8 cellular contexts compared by ENCODE assay signal in the genomic region with DNA sequence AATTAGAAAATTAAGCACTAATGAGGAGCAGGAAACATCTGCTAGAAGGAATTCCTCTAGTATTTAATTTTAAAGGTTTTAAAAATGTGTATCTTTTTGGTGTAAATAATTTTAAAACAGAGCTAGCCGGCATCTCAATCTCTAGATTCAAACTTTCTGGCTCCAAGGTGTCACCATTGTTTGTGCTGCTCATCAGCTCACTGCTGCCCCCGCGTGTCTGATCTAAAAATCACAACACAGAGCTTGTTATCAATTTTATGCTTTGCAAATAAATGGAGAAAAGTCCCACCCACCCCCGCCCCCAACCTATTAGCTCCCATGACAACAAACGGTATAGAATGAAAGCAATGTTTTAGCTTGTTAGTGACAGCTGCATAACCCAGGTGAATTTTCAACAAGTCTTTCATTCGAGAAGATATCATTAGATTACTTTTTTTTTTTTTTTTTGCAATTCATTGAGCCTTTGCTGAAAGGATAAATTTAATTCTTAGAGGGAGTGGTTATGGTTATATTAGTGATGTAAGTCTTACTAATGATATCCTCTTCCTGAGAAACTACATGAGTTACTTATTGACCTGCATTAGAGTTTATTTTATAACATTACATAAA. TPM values are rescaled to one million over a fixed set of nuclear protein-coding genes. Genes with fewer than 3 reads are reported as not detected.
DNase-seq lines count a peak whose midpoint lies in the region; ATAC-seq and TF ChIP-seq lines count a peak whose summit lies in the region.

No MANE protein-coding gene starts in this region.

- peaks cover 18% of the 10 kb centered on the region for H3K4me1 Mint-ChIP-seq in activated CD4-positive, alpha-beta T cell treated with anti-CD3 and anti-CD28 coated beads, Interleukin-2, amount 10 ng/mL, durations not matched to agents 7 days and 5 days

- peak; percentile 78 to 81 for TF ChIP-seq RAD21 in liver (IDR thresholded peaks at IDR 0.05)

- 8% methylated on average over 6 of the region's 6 CpGs for WGBS in liver

- TF ChIP-seq CTCF in liver (IDR thresholded peaks at IDR 0.05; ENCODE audit: low read depth, low read length, missing input control): peak; percentile 66

- peak overlapping the region; percentile 96 for H3K27ac Mint-ChIP-seq in activated CD4-positive, alpha-beta T cell treated with anti-CD3 and anti-CD28 coated beads, Interleukin-2, amount 10 ng/mL, durations not matched to agents 7 days and 5 days

- POLR2A ChIA-PET in activated CD4-positive, alpha-beta T cell treated with anti-CD3 and anti-CD28 coated beads, Interleukin-2, amount 10 ng/mL, durations not matched to agents 7 days and 5 days (lab: Charles Lee): interaction anchor here (0.6 to 1.2 kb wide), 6 partner anchors 31 to 518 kb away, joined by 3 to 8 read pairs (median 4); no protein-coding TSS in a partner anchor

- peak overlapping the region; percentile 6 to 14 for H3K27ac ChIP-seq in liver (ENCODE audit: low read depth in 1 of 2, low read length in 2 of 2)

- DNase-seq in DMS114 treated with DMSO at 0.1 percent for 48 hours (lab: John Stamatoyannopoulos, UW; ENCODE audit: unreplicated experiment) (peak; percentile 74), NCI-H524 (lab: John Stamatoyannopoulos, UW) (peak; percentile 92 to 95), dermis blood vessel endothelial cell (peak; percentile 92)
- DNase-seq in activated CD4-positive, alpha-beta T cell treated with anti-CD3 and anti-CD28 coated beads, Interleukin-2, amount 10 ng/mL, durations not matched to agents 7 days and 5 days: peak; percentile 92
- peak; percentile 85 to 93 for DNase-seq in stimulated activated CD4-positive, alpha-beta T cell treated with anti-CD3 and anti-CD28 coated beads, Interleukin-2, amount 100 ng/mL, for 48 hours

- H3K36me3 ChIP-seq in liver (ENCODE audit: control insufficient read depth in 4 of 4, insufficient read depth in 3 of 4, low read depth in 1 of 4, low read length in 3 of 4): no peaks in the 10 kb centered on the region

- ATAC-seq in HG03354 (IDR thresholded peaks at IDR 0.05; ENCODE audit: poor library complexity, severe bottlenecking, unreplicated experiment) (peak; percentile 70), HG02938 (IDR thresholded peaks at IDR 0.05; ENCODE audit: unreplicated experiment) (no peak)

- peak overlapping the region; percentile 59 to 63 (median 62) for H3K4me3 ChIP-seq in liver (ENCODE audit: low read depth in 1 of 3, low read length in 3 of 3)

- H3K36me3 Mint-ChIP-seq in activated CD4-positive, alpha-beta T cell treated with anti-CD3 and anti-CD28 coated beads, Interleukin-2, amount 10 ng/mL, durations not matched to agents 7 days and 5 days (ENCODE audit: low read depth): no peaks in the 10 kb centered on the region

- H3K27me3 Mint-ChIP-seq in activated CD4-positive, alpha-beta T cell treated with anti-CD3 and anti-CD28 coated beads, Interleukin-2, amount 10 ng/mL, durations not matched to agents 7 days and 5 days: peaks cover 16% of the 10 kb centered on the region

- CTCF ChIA-PET in activated CD4-positive, alpha-beta T cell treated with anti-CD3 and anti-CD28 coated beads, Interleukin-2, amount 10 ng/mL, durations not matched to agents 7 days and 5 days (lab: Charles Lee): interaction anchor here (0.5 to 3.5 kb wide), 36 partner anchors 9 to 1129 kb away, joined by 3 to 31 read pairs (median 3); no protein-coding TSS in a partner anchor

- peak overlapping the region in 1 of 2 donors; percentile 74 for H3K9ac ChIP-seq in liver (ENCODE audit: low read depth in 1 of 2, low read length in 2 of 2)

- H3K9me3 Mint-ChIP-seq in activated CD4-positive, alpha-beta T cell treated with anti-CD3 and anti-CD28 coated beads, Interleukin-2, amount 10 ng/mL, durations not matched to agents 7 days and 5 days: no peaks in the 10 kb centered on the region

- no peaks in the 10 kb centered on the region for H3K27me3 ChIP-seq in liver (ENCODE audit: control insufficient read depth in 4 of 4, insufficient read depth in 4 of 4, low read length in 3 of 4)

- peak overlapping the region; percentile 84 for H3K4me3 Mint-ChIP-seq in activated CD4-positive, alpha-beta T cell treated with anti-CD3 and anti-CD28 coated beads, Interleukin-2, amount 10 ng/mL, durations not matched to agents 7 days and 5 days

- H3K9me3 ChIP-seq in liver (ENCODE audit: control insufficient read depth in 4 of 4, low read length in 3 of 4): no peaks in the 10 kb centered on the region

- H3K4me1 ChIP-seq in liver (ENCODE audit: control insufficient read depth in 4 of 4, insufficient read depth in 4 of 4, low read length in 3 of 4): peaks cover 0 to 9% (median 5%) of the 10 kb centered on the region in 4 donors

TF ChIP-seq in liver, 16 proteins besides CTCF, POLR2A, EP300 and RAD21:
- TF ChIP-seq FOXA1 (IDR thresholded peaks at IDR 0.05): no peak
- TF ChIP-seq RXRA (IDR thresholded peaks at IDR 0.05): no peak
- TF ChIP-seq HNF4A (conservative IDR thresholded peaks at IDR 0.05): no peak
- no peak for TF ChIP-seq FOXA2 (IDR thresholded peaks at IDR 0.05)
- TF ChIP-seq, protein P1, sequence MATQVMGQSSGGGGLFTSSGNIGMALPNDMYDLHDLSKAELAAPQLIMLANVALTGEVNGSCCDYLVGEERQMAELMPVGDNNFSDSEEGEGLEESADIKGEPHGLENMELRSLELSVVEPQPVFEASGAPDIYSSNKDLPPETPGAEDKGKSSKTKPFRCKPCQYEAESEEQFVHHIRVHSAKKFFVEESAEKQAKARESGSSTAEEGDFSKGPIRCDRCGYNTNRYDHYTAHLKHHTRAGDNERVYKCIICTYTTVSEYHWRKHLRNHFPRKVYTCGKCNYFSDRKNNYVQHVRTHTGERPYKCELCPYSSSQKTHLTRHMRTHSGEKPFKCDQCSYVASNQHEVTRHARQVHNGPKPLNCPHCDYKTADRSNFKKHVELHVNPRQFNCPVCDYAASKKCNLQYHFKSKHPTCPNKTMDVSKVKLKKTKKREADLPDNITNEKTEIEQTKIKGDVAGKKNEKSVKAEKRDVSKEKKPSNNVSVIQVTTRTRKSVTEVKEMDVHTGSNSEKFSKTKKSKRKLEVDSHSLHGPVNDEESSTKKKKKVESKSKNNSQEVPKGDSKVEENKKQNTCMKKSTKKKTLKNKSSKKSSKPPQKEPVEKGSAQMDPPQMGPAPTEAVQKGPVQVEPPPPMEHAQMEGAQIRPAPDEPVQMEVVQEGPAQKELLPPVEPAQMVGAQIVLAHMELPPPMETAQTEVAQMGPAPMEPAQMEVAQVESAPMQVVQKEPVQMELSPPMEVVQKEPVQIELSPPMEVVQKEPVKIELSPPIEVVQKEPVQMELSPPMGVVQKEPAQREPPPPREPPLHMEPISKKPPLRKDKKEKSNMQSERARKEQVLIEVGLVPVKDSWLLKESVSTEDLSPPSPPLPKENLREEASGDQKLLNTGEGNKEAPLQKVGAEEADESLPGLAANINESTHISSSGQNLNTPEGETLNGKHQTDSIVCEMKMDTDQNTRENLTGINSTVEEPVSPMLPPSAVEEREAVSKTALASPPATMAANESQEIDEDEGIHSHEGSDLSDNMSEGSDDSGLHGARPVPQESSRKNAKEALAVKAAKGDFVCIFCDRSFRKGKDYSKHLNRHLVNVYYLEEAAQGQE (IDR thresholded peaks at IDR 0.05): no peak
- TF ChIP-seq, protein P2, sequence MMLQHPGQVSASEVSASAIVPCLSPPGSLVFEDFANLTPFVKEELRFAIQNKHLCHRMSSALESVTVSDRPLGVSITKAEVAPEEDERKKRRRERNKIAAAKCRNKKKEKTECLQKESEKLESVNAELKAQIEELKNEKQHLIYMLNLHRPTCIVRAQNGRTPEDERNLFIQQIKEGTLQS (IDR thresholded peaks at IDR 0.05): no peak
- TF ChIP-seq EGR1 (IDR thresholded peaks at IDR 0.05; ENCODE audit: low read depth in 2 of 2): no peak
- TF ChIP-seq HNF4G (IDR thresholded peaks at IDR 0.05): no peak
- TF ChIP-seq JUND (IDR thresholded peaks at IDR 0.05): no peak
- TF ChIP-seq, protein P3, sequence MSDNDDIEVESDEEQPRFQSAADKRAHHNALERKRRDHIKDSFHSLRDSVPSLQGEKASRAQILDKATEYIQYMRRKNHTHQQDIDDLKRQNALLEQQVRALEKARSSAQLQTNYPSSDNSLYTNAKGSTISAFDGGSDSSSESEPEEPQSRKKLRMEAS (IDR thresholded peaks at IDR 0.05): no peak

RNA-seq across cellular contexts. Expression of a gene that starts 11.3 kb away (rescaled TPM):
- total RNA-seq in activated CD4-positive, alpha-beta T cell treated with anti-CD3 and anti-CD28 coated beads, Interleukin-2, amount 10 ng/mL, durations not matched to agents 7 days and 5 days: not detected
- total RNA-seq in dermis blood vessel endothelial cell (not detected in 2 replicates), liver (under 1 TPM in 1 of 2 donors, not detected in 1; 0.09 TPM)
- under 1 TPM in 1 of 2 donors, not detected in 1; 0.58 TPM for polyA plus RNA-seq in liver

RNA-seq across cellular contexts. Expression of a gene that starts 29.6 kb away (rescaled TPM):
- total RNA-seq in activated CD4-positive, alpha-beta T cell treated with anti-CD3 and anti-CD28 coated beads, Interleukin-2, amount 10 ng/mL, durations not matched to agents 7 days and 5 days: 10 to 100 TPM; 94.5 to 95.2 TPM
- 45.6 and 49.1 TPM in 2 replicates for total RNA-seq in dermis blood vessel endothelial cell
- total RNA-seq in liver: 10 to 100 TPM in 1 of 2 donors, 1 to 10 TPM in 1; 6.0 to 11.1 TPM
- 1 to 10 TPM; 1.7 to 2.1 TPM for polyA plus RNA-seq in liver
